Comparison of ENCODE assay signal across 8 cellular contexts in genomic region chr12:74508873-74509657, GRCh38. TPM values are rescaled to one million over a fixed set of nuclear protein-coding genes. Genes with fewer than 3 reads are reported as not detected.
DNase-seq lines count a peak whose midpoint lies in the region; ATAC-seq, FAIRE-seq and TF ChIP-seq lines count a peak whose summit lies in the region.
"Not testable (repeated sequence)": the region's sequence is repeated elsewhere in the genome, so short reads cannot be mapped to it uniquely, and the experiment has no call there.

No MANE protein-coding gene starts in this region.

- not testable (repeated sequence) for H3K27me3 ChIP-seq in GM23338 (ENCODE audit: insufficient read depth); KMS-11 (ENCODE audit: insufficient read depth, low read depth); PC-9 (ENCODE audit: insufficient read depth, low read depth); iPS-18a (ENCODE audit: control insufficient read depth, insufficient read depth, low read length); neuronal stem cell (ENCODE audit: control insufficient read depth in 3 of 3, insufficient read depth in 3 of 3, low read depth in 1 of 3, low read length in 3 of 3)

- not testable (repeated sequence) for H3K14ac ChIP-seq in neuronal stem cell (ENCODE audit: low read length)

- not testable (repeated sequence) for H3K4ac ChIP-seq in neuronal stem cell (ENCODE audit: low read length)

- not testable (repeated sequence) for H3K36me3 ChIP-seq in GM23338 (ENCODE audit: insufficient read depth); KMS-11 (ENCODE audit: insufficient read depth); PC-9 (ENCODE audit: low read depth); iPS-18a (ENCODE audit: control insufficient read depth, low read depth, low read length); neuronal stem cell (replicated peaks in 1 of 2; ENCODE audit: control insufficient read depth in 2 of 2, insufficient read depth in 2 of 2, low read length in 2 of 2)

- not testable (repeated sequence) for H3K4me1 Mint-ChIP-seq in GM23338, brain

- not testable (repeated sequence) for BruUV-seq in PC-9 (replicated peaks; lab: Mats Ljungman, UMichigan)

- not testable (repeated sequence) for H3K4me1 ChIP-seq in A549; GM23338 (ENCODE audit: insufficient read depth); PC-9 (replicated peaks; ENCODE audit: insufficient read depth); iPS-18a (ENCODE audit: control insufficient read depth, low read depth, low read length); neuronal stem cell (ENCODE audit: control insufficient read depth in 2 of 2, insufficient read depth in 1 of 2, low read depth in 1 of 2, low read length in 2 of 2)
- H3K4me1 ChIP-seq in KMS-11 (ENCODE audit: low read depth, poor library complexity, severe bottlenecking): peaks cover 11% of the 10 kb centered on the region

- H2BK15ac ChIP-seq in neuronal stem cell (ENCODE audit: low read length): not testable (repeated sequence)

- FAIRE-seq in A549 (lab: Jason Lieb, UNC): not testable (repeated sequence)

- peak overlapping the region; percentile 93 for H2AFZ ChIP-seq in GM23338
- peak overlapping the region; percentile 3; the same call in 1 of the 2 replicates for H2AFZ ChIP-seq in KMS-11 (ENCODE audit: low read depth)
- H2AFZ ChIP-seq in PC-9: 0 out of 2 replicates have a peak overlapping the region, but pooled peaks have one; percentile 64
- H2AFZ ChIP-seq in neuronal stem cell (ENCODE audit: low read length): peak overlapping the region; percentile 49

- intact Hi-C loops in PC-9 (cut with micrococcal nuclease; ENCODE audit: unreplicated experiment): not testable (repeated sequence)

- H3K18ac ChIP-seq in neuronal stem cell (ENCODE audit: low read length): not testable (repeated sequence)

- H3K27ac Mint-ChIP-seq in GM23338: peak overlapping the region; percentile 99
- not testable (repeated sequence) for H3K27ac Mint-ChIP-seq in brain

- TF ChIP-seq RAD21 in A549 (conservative IDR thresholded peaks at IDR 0.05 in 1 of 2, IDR thresholded peaks at IDR 0.05 in 1 of 2): not testable (repeated sequence)

- not testable (repeated sequence) for H3K9me2 ChIP-seq in GM23338 (ENCODE audit: insufficient read depth); PC-9 (ENCODE audit: insufficient read depth)

- CTCF ChIA-PET in A549 (lab: Yijun Ruan, JAX); PC-9 (lab: Charles Lee): not testable (repeated sequence)

- not testable (repeated sequence) for H3K36me3 Mint-ChIP-seq in GM23338 (ENCODE audit: low read depth); brain

- not testable (repeated sequence) for H3K27me3 Mint-ChIP-seq in GM23338 (ENCODE audit: insufficient read depth, low read depth, poor library complexity); brain

- H2BK5ac ChIP-seq in neuronal stem cell (ENCODE audit: low read length): not testable (repeated sequence)

- H3K9ac ChIP-seq in KMS-11: peak overlapping the region; percentile 85
- not testable (repeated sequence) for H3K9ac ChIP-seq in iPS-18a (ENCODE audit: low read length); neuronal stem cell (ENCODE audit: low read depth, low read length, poor library complexity)

- H3K4me2 ChIP-seq in A549: peak overlapping the region; percentile 62
- H3K4me2 ChIP-seq in GM23338: peak overlapping the region; percentile 69
- peak overlapping the region; percentile 37 for H3K4me2 ChIP-seq in KMS-11
- peak overlapping the region; percentile 31; the same call in 1 of the 2 replicates for H3K4me2 ChIP-seq in PC-9
- not testable (repeated sequence) for H3K4me2 ChIP-seq in neuronal stem cell (ENCODE audit: insufficient read depth, low read length, poor library complexity, severe bottlenecking)

- not testable (repeated sequence) for H2BK120ac ChIP-seq in neuronal stem cell (ENCODE audit: low read depth, low read length)

- ATAC-seq in A549: peak; percentile 54 to 78; a peak in 5 of 6 replicates
- ATAC-seq in GM23338: peak; percentile 54

- H3K23ac ChIP-seq in neuronal stem cell (ENCODE audit: low read depth, low read length, poor library complexity): not testable (repeated sequence)

- H3K79me1 ChIP-seq in neuronal stem cell (ENCODE audit: low read depth, low read length): not testable (repeated sequence)

- not testable (repeated sequence) for H2BK12ac ChIP-seq in neuronal stem cell (ENCODE audit: low read length)

- H4K8ac ChIP-seq in neuronal stem cell (ENCODE audit: low read depth, low read length): not testable (repeated sequence)

- not testable (repeated sequence) for H4K91ac ChIP-seq in neuronal stem cell (ENCODE audit: low read depth, low read length, poor library complexity)

- DNase-seq in A549 (ENCODE audit: low read depth in 1 of 2, low spot score in 1 of 2): peak; percentile 8 to 52
- peak; percentile 48 for DNase-seq in GM23338 (ENCODE audit: low spot score)
- DNase-seq in NCI-H2227 (lab: John Stamatoyannopoulos, UW; ENCODE audit: unreplicated experiment): peak; percentile 18
- DNase-seq in PC-9: peak in 1 of 2 experiments; percentile 22
- not testable (repeated sequence) for DNase-seq in neuronal stem cell (ENCODE audit: low spot score)

- peak; percentile 15; the same call in 1 of the 2 replicates for TF ChIP-seq POLR2A in A549 (IDR thresholded peaks at IDR 0.05; ENCODE audit: low read length)

- H3F3A ChIP-seq in GM23338 (replicated peaks; ENCODE audit: low read depth); PC-9 (ENCODE audit: insufficient read depth, low read depth): not testable (repeated sequence)

- not testable (repeated sequence) for H3K9me3 ChIP-seq in A549; PC-9 (ENCODE audit: insufficient read depth, low read depth); iPS-18a (ENCODE audit: control insufficient read depth, low read depth, low read length); neuronal stem cell (replicated peaks in 1 of 2; ENCODE audit: control insufficient read depth in 2 of 2, insufficient read depth in 1 of 2, low read depth in 1 of 2, low read length in 2 of 2)

- TF ChIP-seq EP300 in A549 (IDR thresholded peaks at IDR 0.05): not testable (repeated sequence)

- not testable (repeated sequence) for H3K79me2 ChIP-seq in GM23338 (replicated peaks; ENCODE audit: insufficient read depth); KMS-11 (ENCODE audit: insufficient read depth, low read depth); PC-9 (ENCODE audit: low read depth)

- H2AK5ac ChIP-seq in neuronal stem cell (ENCODE audit: low read depth, low read length): not testable (repeated sequence)

- H3K9me3 Mint-ChIP-seq in GM23338, brain: not testable (repeated sequence)

- not testable (repeated sequence) for H4K20me1 ChIP-seq in GM23338 (replicated peaks; ENCODE audit: insufficient read depth); KMS-11 (ENCODE audit: insufficient read depth); PC-9 (ENCODE audit: insufficient read depth)

- 2% methylated on average over 25 of the region's 31 CpGs for WGBS in A549 (ENCODE audit: missing lambda C conversion rate)
- WGBS in neuronal stem cell (ENCODE audit: extremely low coverage in 2 of 2, insufficient read length in 2 of 2, insufficient replicate concordance in 1 of 2), 2 donors: no CpG with 5 or more reads among the region's 31 CpGs

- peak overlapping the region; percentile 66 for H3K4me3 ChIP-seq in A549
- H3K4me3 ChIP-seq in GM23338: peak overlapping the region; percentile 59
- not testable (repeated sequence) for H3K4me3 ChIP-seq in KMS-11 (IDR thresholded peaks at IDR 0.05; ENCODE audit: insufficient read depth, low read depth, low read length); neuronal stem cell (ENCODE audit: low read length in 2 of 2)
- H3K4me3 ChIP-seq in PC-9: peak overlapping the region; percentile 45; the same call in 1 of the 2 replicates
- peak overlapping the region; percentile 27 for H3K4me3 ChIP-seq in iPS-18a (ENCODE audit: low read length)

- not testable (repeated sequence) for TF ChIP-seq CTCF in A549 (IDR thresholded peaks at IDR 0.05); GM23338 (conservative IDR thresholded peaks at IDR 0.05; ENCODE audit: low read depth in 2 of 2); KMS-11 (conservative IDR thresholded peaks at IDR 0.05; ENCODE audit: low read depth, low read length); PC-9 (conservative IDR thresholded peaks at IDR 0.05); brain (conservative IDR thresholded peaks at IDR 0.05)

- peak overlapping the region; percentile 85 for H3K4me3 Mint-ChIP-seq in GM23338
- peak overlapping the region in 3 of 5 experiments; percentile 40 to 72 (median 42) for H3K4me3 Mint-ChIP-seq in brain

- H3K27ac ChIP-seq in A549: peak overlapping the region; percentile 78 to 90
- H3K27ac ChIP-seq in GM23338 (ENCODE audit: low read depth); PC-9; iPS-18a (ENCODE audit: low read length); neuronal stem cell (replicated peaks; ENCODE audit: low read length): not testable (repeated sequence)
- H3K27ac ChIP-seq in KMS-11: peak overlapping the region; percentile 86

- POLR2A ChIA-PET in A549 (lab: Yijun Ruan, JAX): interaction anchor here (0.6 kb wide), 1 partner anchor 30 kb away, joined by 3 read pairs; no protein-coding TSS in a partner anchor
- POLR2A ChIA-PET in PC-9 (lab: Charles Lee; ENCODE audit: unreplicated experiment): not testable (repeated sequence)

TF ChIP-seq in GM23338, 12 proteins besides CTCF, POLR2A, EP300 and RAD21:
- TF ChIP-seq POLR2AphosphoS5 (IDR thresholded peaks at IDR 0.05; ENCODE audit: low read depth): peak; percentile 42

RNA-seq across cellular contexts. Expression of gene ATXN7L3B, which starts 28.6 kb away (rescaled TPM):
- polyA plus RNA-seq in A549 (2011; rRNA removed) (28.8 and 32.8 TPM in 2 replicates), A549 (2017; fragmentation: RNase III; extraction: RNeasy Plus Mini Kit Qiagen cat#74134 plus additional on column Dnase treatment) (16.7 to 18.2 TPM (median 18.1 TPM) in 3 replicates), GM23338 (2016; fragmentation: Nextera tagmentation; extraction: Ambion mirVana) (14.0 and 14.6 TPM in 2 replicates), brain (ENCODE audit: insufficient read depth, low read depth, low replicate concordance) (51.6 TPM)
- polyA plus RNA-seq in A549 (2012; cell fraction: cytosol; rRNA removed): 7.7 and 9.7 TPM in 2 replicates
- polyA plus RNA-seq in A549 (2012; cell fraction: nucleus; rRNA removed): 5.2 and 8.9 TPM in 2 replicates
- polyA minus RNA-seq in A549 (2011; rRNA and poly(A)+ RNA removed): 29.5 and 30.2 TPM in 2 replicates
- total RNA-seq in GM23338 (2014; rRNA removed; shearing (Covaris generic)): 40.7 and 40.8 TPM in 2 replicates
- 25.3 and 31.6 TPM in 2 replicates for total RNA-seq in PC-9 (2021)
- 41.2 TPM for polyA plus RNA-seq in neuronal stem cell (2013, experiment 1 of 2)
- 40.4 TPM for polyA plus RNA-seq in neuronal stem cell (2013, experiment 2 of 2)

Comparison
In these comparisons a context has a peak if more than half of its experiments do, and no peak if none do; other contexts are left out.
1. H2AFZ ChIP-seq: peak in every context shown above with its lines; median percentile 93 in GM23338; 64 in PC-9; 49 in neuronal stem cell; 3 in KMS-11.